6 cellular contexts compared by ENCODE assay signal in the genomic region with DNA sequence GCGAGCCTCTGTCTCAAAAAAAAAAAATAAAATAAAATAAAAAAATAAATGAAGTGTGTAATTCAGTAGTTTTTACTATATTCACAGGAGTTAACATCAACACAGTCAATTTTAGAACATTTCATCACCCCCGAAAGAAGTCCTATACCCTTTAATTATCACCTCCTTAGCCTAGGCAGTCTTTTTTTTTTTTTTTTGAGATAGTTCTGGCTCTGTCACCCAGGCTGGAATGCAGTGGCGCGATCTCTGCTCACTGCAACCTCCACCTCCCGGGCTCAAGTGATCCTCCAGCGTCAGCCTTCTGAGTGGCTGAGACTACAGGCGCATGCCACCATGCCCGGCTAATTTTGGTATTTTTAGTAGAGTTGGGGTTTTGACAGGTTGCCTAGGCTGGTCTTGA.
"Had no signal": no experiment of that assay in that cellular context is flagged by ENCODE, and none has a peak within 500 bp of the region (broad histone marks: within the 10 kb centered on the region; RNA-seq: fewer than 3 reads in every experiment).

No MANE protein-coding gene starts in this region.

- H3K27ac ChIP-seq: HL-60 had no signal

- H3K4me3 ChIP-seq: GM23338 had no signal

- ATAC-seq: GM23338, HepG2 had no signal

- H2AFZ ChIP-seq: GM23338 had no signal

- H3K4me2 ChIP-seq: GM23338 had no signal

- DNase-seq: H9, HCEC 1CT, HFFc6 had no signal
